8 cellular contexts compared by ENCODE assay signal in genomic region chr13:36848228-36848982, GRCh38. TPM values are rescaled to one million over a fixed set of nuclear protein-coding genes. Genes with fewer than 3 reads are reported as not detected.
DNase-seq lines count a peak whose midpoint lies in the region; ATAC-seq and TF ChIP-seq lines count a peak whose summit lies in the region.

No MANE protein-coding gene starts in this region.

- no peaks in the 10 kb centered on the region for H3K27me3 ChIP-seq in Loucy (ENCODE audit: insufficient read depth, low read length, poor library complexity, severe bottlenecking)

- H3K4me2 ChIP-seq in Loucy (ENCODE audit: low read depth, low read length, poor library complexity, severe bottlenecking), result no peak overlapping the region

- DNase-seq in Right ventricle myocardium inferior (ENCODE audit: missing footprints) (no peak), cardiac septum (ENCODE audit: low spot score) (no peak), dermis blood vessel endothelial cell (peak; percentile 53), middle frontal gyrus (ENCODE audit: extremely low spot score, low spot score) (no peak), left colon (no peak), GDM1 (lab: John Stamatoyannopoulos, UW) (no peak)
- DNase-seq in stimulated activated naive CD8-positive, alpha-beta T cell treated with anti-CD3 and anti-CD28 coated beads, Interleukin-15, Interleukin-2, amounts not matched to agents 100 U/mL and 50 U/mL, for 24 hours, result peak; percentile 13

- H3F3A ChIP-seq in Loucy (ENCODE audit: low read depth), result no peaks in the 10 kb centered on the region

- H3K79me2 ChIP-seq in Loucy (ENCODE audit: insufficient read depth, low read length), result no peaks in the 10 kb centered on the region

- ATAC-seq in Right ventricle myocardium inferior (peak; percentile 37), left colon (no peak)
- no peak for ATAC-seq in stimulated activated naive CD8-positive, alpha-beta T cell treated with anti-CD3 and anti-CD28 coated beads, Interleukin-15, Interleukin-2, amounts not matched to agents 100 U/mL and 50 U/mL, for 24 hours

- no peaks in the 10 kb centered on the region for H3K36me3 ChIP-seq in Loucy (ENCODE audit: insufficient read depth, low read length)

- TF ChIP-seq CTCF in Loucy (conservative IDR thresholded peaks at IDR 0.05; ENCODE audit: low read length), result peak; percentile 49

- H3K9me3 ChIP-seq in Loucy (ENCODE audit: insufficient read depth, low read depth, low read length), result no peaks in the 10 kb centered on the region

- no peaks in the 10 kb centered on the region for H3K4me1 ChIP-seq in Loucy (ENCODE audit: insufficient read depth, low read length, poor library complexity, severe bottlenecking)

- no peak overlapping the region for H3K4me3 ChIP-seq in Loucy (ENCODE audit: low read length, poor library complexity, severe bottlenecking)

- no peak overlapping the region for H3K9ac ChIP-seq in Loucy (ENCODE audit: low read depth, low read length, poor library complexity, severe bottlenecking)

- intact Hi-C loops in Right ventricle myocardium inferior (cut with DNase I) (no loop called here), cardiac septum (cut with DNase I) (no loop called here), left colon (cut with DNase I, micrococcal nuclease) (no loop called here)

- no peak overlapping the region for H2AFZ ChIP-seq in Loucy (ENCODE audit: low read length)

- no peaks in the 10 kb centered on the region for H3K9me2 ChIP-seq in Loucy (replicated peaks; ENCODE audit: low read depth, low read length)

- no peaks in the 10 kb centered on the region for H4K20me1 ChIP-seq in Loucy (ENCODE audit: insufficient read depth, low read length, poor library complexity, severe bottlenecking)

RNA-seq across cellular contexts. Expression of gene RFXAP, which starts 29.4 kb away (rescaled TPM):
- total RNA-seq in Right ventricle myocardium inferior, result 2.2 TPM
- total RNA-seq in cardiac septum, result 5.0 TPM
- 1.0 and 1.9 TPM in 2 replicates for total RNA-seq in dermis blood vessel endothelial cell
- 1 to 10 TPM; 2.9 to 3.4 TPM for total RNA-seq in left colon

Comparison
In these comparisons a context has a peak if more than half of its experiments do, and no peak if none do; other contexts are left out.
1. DNase-seq: peak in dermis blood vessel endothelial cell (single experiment) and stimulated activated naive CD8-positive, alpha-beta T cell treated with anti-CD3 and anti-CD28 coated beads, Interleukin-15, Interleukin-2, amounts not matched to agents 100 U/mL and 50 U/mL, for 24 hours (single experiment); none in Right ventricle myocardium inferior (single experiment), cardiac septum (single experiment), middle frontal gyrus (single experiment), left colon (0 of 2) and GDM1 (single experiment).